Comparison of ENCODE assay signal across 32 cellular contexts in the genomic region with DNA sequence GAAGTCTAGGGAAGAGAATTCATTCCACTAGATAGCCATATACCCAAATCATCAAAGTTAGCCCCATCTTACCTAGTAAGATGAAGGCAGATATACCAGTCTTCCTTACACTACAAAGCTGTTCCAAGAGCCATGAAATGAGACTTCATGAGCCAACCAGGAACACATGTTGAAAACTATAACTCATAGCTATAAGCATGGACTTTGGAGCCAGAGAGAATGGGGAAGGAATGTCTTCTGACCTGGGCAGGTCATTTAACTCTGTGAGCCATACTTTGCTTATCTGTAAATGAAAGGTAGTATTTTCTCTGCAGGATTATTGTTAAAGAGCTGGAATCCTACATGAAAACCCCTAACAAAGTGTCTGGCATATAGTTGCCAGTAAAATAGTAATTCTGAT. TPM values are rescaled to one million over a fixed set of nuclear protein-coding genes. Genes with fewer than 3 reads are reported as not detected.
"Had no signal": no experiment of that assay in that cellular context is flagged by ENCODE, and none has a peak within 500 bp of the region (broad histone marks: within the 10 kb centered on the region; RNA-seq: fewer than 3 reads in every experiment).

No MANE protein-coding gene starts in this region.

- ATAC-seq: activated CD4-positive, alpha-beta T cell treated with anti-CD3 and anti-CD28 coated beads for 36 hours; activated CD8-positive, alpha-beta memory T cell treated with anti-CD3 and anti-CD28 coated beads, Interleukin-2, amount 10 ng/mL, durations not matched to agents 7 days and 5 days; activated CD8-positive, alpha-beta T cell treated with anti-CD3 and anti-CD28 coated beads for 36 hours; activated naive CD4-positive, alpha-beta T cell treated with anti-CD3 and anti-CD28 coated beads, Interleukin-2, amount 50 U/mL, for 72 hours; activated naive CD8-positive, alpha-beta T cell treated with anti-CD3 and anti-CD28 coated beads, Interleukin-2, amount 50 U/mL, for 24 hours; body of pancreas; Panc1; Right ventricle myocardium inferior; T-cell had no signal

- H3K36me3 Mint-ChIP-seq: activated CD8-positive, alpha-beta memory T cell treated with anti-CD3 and anti-CD28 coated beads, Interleukin-2, amount 10 ng/mL, durations not matched to agents 7 days and 5 days; activated naive CD4-positive, alpha-beta T cell treated with anti-CD3 and anti-CD28 coated beads, Interleukin-2, amount 50 U/mL, for 72 hours; T-cell had no signal

- DNase-seq: activated CD4-positive, alpha-beta T cell treated with anti-CD3 and anti-CD28 coated beads for 36 hours; activated CD4-positive, alpha-beta T cell treated with anti-CD3 and anti-CD28 coated beads, Interleukin-2, amount 50 U/mL, for 1 hour; activated CD8-positive, alpha-beta memory T cell treated with anti-CD3 and anti-CD28 coated beads, Interleukin-2, amount 10 ng/mL, durations not matched to agents 7 days and 5 days; activated CD8-positive, alpha-beta T cell treated with anti-CD3 and anti-CD28 coated beads for 36 hours; activated effector memory CD4-positive, alpha-beta T cell treated with anti-CD3 and anti-CD28 coated beads, Interleukin-2, amount 50 U/mL, for 16 hours; activated naive CD4-positive, alpha-beta T cell treated with Interleukin-2 at 50 U/mL for 16 hours; activated naive CD8-positive, alpha-beta T cell treated with anti-CD3 and anti-CD28 coated beads, Interleukin-2, amount 50 U/mL, for 24 hours; activated T-cell treated with anti-CD3 and anti-CD28 coated beads, Interleukin-2, amount 50 U/mL, for 24 hours; amniotic stem cell; body of pancreas; MG63; MV-4-11; NCI-H1092 treated with DMSO at 0.1 percent for 48 hours; NCI-H1436; NCI-H1694 treated with DMSO at 0.1 percent for 48 hours; NCI-H345; NCI-H510A; NCI-H526 treated with DMSO at 0.1 percent for 48 hours; NCI-H82; RPMI8226; T-cell; WERI-Rb-1 had no signal

- H3K9me3 Mint-ChIP-seq: activated CD8-positive, alpha-beta T cell treated with anti-CD3 and anti-CD28 coated beads for 36 hours; activated naive CD4-positive, alpha-beta T cell treated with anti-CD3 and anti-CD28 coated beads, Interleukin-2, amount 50 U/mL, for 72 hours; activated naive CD8-positive, alpha-beta T cell treated with anti-CD3 and anti-CD28 coated beads, Interleukin-2, amount 50 U/mL, for 24 hours; activated T-cell treated with anti-CD3 and anti-CD28 coated beads, Interleukin-2, amount 50 U/mL, for 24 hours; activated T-helper 1 cell treated with anti-CD3 and anti-CD28 coated beads, Interleukin-12 subunit alpha, Interleukin-12 subunit beta, Interleukin-2, Interleukin-4 antibody, amounts not matched to agents 30 ng/mL and 10 ng/mL and 1 ng/mL, durations not matched to agents 14 hours and 24 hours and 36 hours; T-cell had no signal

- H3K4me3 ChIP-seq: ascending aorta, body of pancreas, MG63, SK-N-MC had no signal

- H3K4me1 ChIP-seq: ascending aorta had no signal

- H3K9ac ChIP-seq: KMS-11 had no signal

- H3K27me3 ChIP-seq: ascending aorta, body of pancreas, MG63 had no signal

- H3K4me3 Mint-ChIP-seq: activated CD4-positive, alpha-beta T cell treated with anti-CD3 and anti-CD28 coated beads for 36 hours; activated CD8-positive, alpha-beta memory T cell treated with anti-CD3 and anti-CD28 coated beads, Interleukin-2, amount 10 ng/mL, durations not matched to agents 7 days and 5 days; activated CD8-positive, alpha-beta T cell treated with anti-CD3 and anti-CD28 coated beads for 36 hours; activated naive CD8-positive, alpha-beta T cell treated with anti-CD3 and anti-CD28 coated beads, Interleukin-2, amount 50 U/mL, for 24 hours; activated T-cell treated with anti-CD3 and anti-CD28 coated beads, Interleukin-2, amount 50 U/mL, for 24 hours; activated T-helper 1 cell treated with anti-CD3 and anti-CD28 coated beads, Interleukin-12 subunit alpha, Interleukin-12 subunit beta, Interleukin-2, Interleukin-4 antibody, amounts not matched to agents 30 ng/mL and 10 ng/mL and 1 ng/mL, durations not matched to agents 14 hours and 24 hours and 36 hours; T-cell had no signal

- H3K9me3 ChIP-seq: ascending aorta, body of pancreas, MG63 had no signal

- H3K27me3 Mint-ChIP-seq: activated CD8-positive, alpha-beta memory T cell treated with anti-CD3 and anti-CD28 coated beads, Interleukin-2, amount 10 ng/mL, durations not matched to agents 7 days and 5 days had no signal

- H3K4me1 Mint-ChIP-seq: activated CD4-positive, alpha-beta T cell treated with anti-CD3 and anti-CD28 coated beads for 36 hours; activated CD8-positive, alpha-beta memory T cell treated with anti-CD3 and anti-CD28 coated beads, Interleukin-2, amount 10 ng/mL, durations not matched to agents 7 days and 5 days; activated naive CD8-positive, alpha-beta T cell treated with anti-CD3 and anti-CD28 coated beads, Interleukin-2, amount 50 U/mL, for 24 hours; T-cell had no signal

- H3K27ac ChIP-seq: ascending aorta, body of pancreas, KMS-11, SK-N-MC, WERI-Rb-1 had no signal

- H3K27ac Mint-ChIP-seq: activated CD4-positive, alpha-beta T cell treated with anti-CD3 and anti-CD28 coated beads for 36 hours; activated CD8-positive, alpha-beta memory T cell treated with anti-CD3 and anti-CD28 coated beads, Interleukin-2, amount 10 ng/mL, durations not matched to agents 7 days and 5 days; activated CD8-positive, alpha-beta T cell treated with anti-CD3 and anti-CD28 coated beads for 36 hours; activated naive CD4-positive, alpha-beta T cell treated with anti-CD3 and anti-CD28 coated beads, Interleukin-2, amount 50 U/mL, for 72 hours; activated naive CD8-positive, alpha-beta T cell treated with anti-CD3 and anti-CD28 coated beads, Interleukin-2, amount 50 U/mL, for 24 hours; activated T-cell treated with anti-CD3 and anti-CD28 coated beads, Interleukin-2, amount 50 U/mL, for 24 hours; activated T-helper 1 cell treated with anti-CD3 and anti-CD28 coated beads, Interleukin-12 subunit alpha, Interleukin-12 subunit beta, Interleukin-2, Interleukin-4 antibody, amounts not matched to agents 30 ng/mL and 10 ng/mL and 1 ng/mL, durations not matched to agents 14 hours and 24 hours and 36 hours; T-cell had no signal

- H3K36me3 ChIP-seq: ascending aorta, MG63, WERI-Rb-1 had no signal

RNA-seq across cellular contexts. Expression of a gene that starts 27.3 kb away (rescaled TPM):
- total RNA-seq: activated CD4-positive, alpha-beta T cell treated with anti-CD3 and anti-CD28 coated beads for 36 hours; activated CD8-positive, alpha-beta memory T cell treated with anti-CD3 and anti-CD28 coated beads, Interleukin-2, amount 10 ng/mL, durations not matched to agents 7 days and 5 days; activated CD8-positive, alpha-beta T cell treated with anti-CD3 and anti-CD28 coated beads for 36 hours; activated naive CD4-positive, alpha-beta T cell treated with anti-CD3 and anti-CD28 coated beads, Interleukin-2, amount 50 U/mL, for 72 hours; activated T-helper 1 cell treated with anti-CD3 and anti-CD28 coated beads, Interleukin-12 subunit alpha, Interleukin-12 subunit beta, Interleukin-2, Interleukin-4 antibody, amounts not matched to agents 30 ng/mL and 10 ng/mL and 1 ng/mL, durations not matched to agents 14 hours and 24 hours and 36 hours; bronchial epithelial cell; OCI-LY7; T-helper 2 cell treated with Interferon-gamma antibody and Interleukin-4, amounts not matched to agents 100 ng/mL and 5 ng/mL, for 36 hours had no signal
